Comparison of ENCODE assay signal across 1 cellular context in genomic region chr1:232538224-232538942, GRCh38.
TF ChIP-seq lines count a peak whose summit lies in the region.

No MANE protein-coding gene starts in this region.

TF ChIP-seq in HEK293, 187 proteins besides CTCF, POLR2A, EP300 and RAD21 (continued from another document and continues in another):
- peak; percentile 36 for TF ChIP-seq ZNF518A (tag by site-specific recombination; conservative IDR thresholded peaks at IDR 0.05; ENCODE audit: low read depth)
- TF ChIP-seq FEZF1 (tag by site-specific recombination; IDR thresholded peaks at IDR 0.05): peak; percentile 76
- TF ChIP-seq ZBTB20 (tag by site-specific recombination; IDR thresholded peaks at IDR 0.05): no peak
- no peak for TF ChIP-seq ZNF488 (tag by site-specific recombination; IDR thresholded peaks at IDR 0.05)
- TF ChIP-seq ZNF132 (tag by site-specific recombination; IDR thresholded peaks at IDR 0.05; ENCODE audit: borderline replicate concordance): no peak
- no peak for TF ChIP-seq ZNF580 (tag by site-specific recombination; IDR thresholded peaks at IDR 0.05)
- TF ChIP-seq ZSCAN18 (tag by site-specific recombination; IDR thresholded peaks at IDR 0.05): no peak
- TF ChIP-seq ZNF791 (tag by site-specific recombination; IDR thresholded peaks at IDR 0.05): no peak
- TF ChIP-seq, protein P1, sequence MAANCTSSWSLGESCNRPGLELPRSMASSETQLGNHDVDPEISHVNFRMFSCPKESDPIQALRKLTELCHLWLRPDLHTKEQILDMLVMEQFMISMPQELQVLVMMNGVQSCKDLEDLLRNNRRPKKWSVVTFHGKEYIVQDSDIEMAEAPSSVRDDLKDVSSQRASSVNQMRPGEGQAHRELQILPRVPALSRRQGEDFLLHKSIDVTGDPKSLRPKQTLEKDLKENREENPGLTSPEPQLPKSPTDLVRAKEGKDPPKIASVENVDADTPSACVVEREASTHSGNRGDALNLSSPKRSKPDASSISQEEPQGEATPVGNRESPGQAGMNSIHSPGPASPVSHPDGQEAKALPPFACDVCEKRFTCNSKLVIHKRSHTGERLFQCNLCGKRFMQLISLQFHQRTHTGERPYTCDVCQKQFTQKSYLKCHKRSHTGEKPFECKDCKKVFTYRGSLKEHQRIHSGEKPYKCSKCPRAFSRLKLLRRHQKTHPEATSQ (tag by site-specific recombination; IDR thresholded peaks at IDR 0.05): no peak
- TF ChIP-seq, protein P2, sequence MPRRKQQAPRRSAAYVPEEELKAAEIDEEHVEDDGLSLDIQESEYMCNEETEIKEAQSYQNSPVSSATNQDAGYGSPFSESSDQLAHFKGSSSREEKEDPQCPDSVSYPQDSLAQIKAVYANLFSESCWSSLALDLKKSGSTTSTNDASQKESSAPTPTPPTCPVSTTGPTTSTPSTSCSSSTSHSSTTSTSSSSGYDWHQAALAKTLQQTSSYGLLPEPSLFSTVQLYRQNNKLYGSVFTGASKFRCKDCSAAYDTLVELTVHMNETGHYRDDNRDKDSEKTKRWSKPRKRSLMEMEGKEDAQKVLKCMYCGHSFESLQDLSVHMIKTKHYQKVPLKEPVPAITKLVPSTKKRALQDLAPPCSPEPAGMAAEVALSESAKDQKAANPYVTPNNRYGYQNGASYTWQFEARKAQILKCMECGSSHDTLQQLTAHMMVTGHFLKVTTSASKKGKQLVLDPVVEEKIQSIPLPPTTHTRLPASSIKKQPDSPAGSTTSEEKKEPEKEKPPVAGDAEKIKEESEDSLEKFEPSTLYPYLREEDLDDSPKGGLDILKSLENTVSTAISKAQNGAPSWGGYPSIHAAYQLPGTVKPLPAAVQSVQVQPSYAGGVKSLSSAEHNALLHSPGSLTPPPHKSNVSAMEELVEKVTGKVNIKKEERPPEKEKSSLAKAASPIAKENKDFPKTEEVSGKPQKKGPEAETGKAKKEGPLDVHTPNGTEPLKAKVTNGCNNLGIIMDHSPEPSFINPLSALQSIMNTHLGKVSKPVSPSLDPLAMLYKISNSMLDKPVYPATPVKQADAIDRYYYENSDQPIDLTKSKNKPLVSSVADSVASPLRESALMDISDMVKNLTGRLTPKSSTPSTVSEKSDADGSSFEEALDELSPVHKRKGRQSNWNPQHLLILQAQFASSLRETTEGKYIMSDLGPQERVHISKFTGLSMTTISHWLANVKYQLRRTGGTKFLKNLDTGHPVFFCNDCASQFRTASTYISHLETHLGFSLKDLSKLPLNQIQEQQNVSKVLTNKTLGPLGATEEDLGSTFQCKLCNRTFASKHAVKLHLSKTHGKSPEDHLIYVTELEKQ (tag by site-specific recombination; IDR thresholded peaks at IDR 0.05; ENCODE audit: borderline replicate concordance): 0 out of 2 replicates have a peak, but pooled peaks have one; percentile 44
- TF ChIP-seq MZF1 (tag by site-specific recombination; IDR thresholded peaks at IDR 0.05; ENCODE audit: borderline replicate concordance): peak; percentile 92
- TF ChIP-seq, protein P3, sequence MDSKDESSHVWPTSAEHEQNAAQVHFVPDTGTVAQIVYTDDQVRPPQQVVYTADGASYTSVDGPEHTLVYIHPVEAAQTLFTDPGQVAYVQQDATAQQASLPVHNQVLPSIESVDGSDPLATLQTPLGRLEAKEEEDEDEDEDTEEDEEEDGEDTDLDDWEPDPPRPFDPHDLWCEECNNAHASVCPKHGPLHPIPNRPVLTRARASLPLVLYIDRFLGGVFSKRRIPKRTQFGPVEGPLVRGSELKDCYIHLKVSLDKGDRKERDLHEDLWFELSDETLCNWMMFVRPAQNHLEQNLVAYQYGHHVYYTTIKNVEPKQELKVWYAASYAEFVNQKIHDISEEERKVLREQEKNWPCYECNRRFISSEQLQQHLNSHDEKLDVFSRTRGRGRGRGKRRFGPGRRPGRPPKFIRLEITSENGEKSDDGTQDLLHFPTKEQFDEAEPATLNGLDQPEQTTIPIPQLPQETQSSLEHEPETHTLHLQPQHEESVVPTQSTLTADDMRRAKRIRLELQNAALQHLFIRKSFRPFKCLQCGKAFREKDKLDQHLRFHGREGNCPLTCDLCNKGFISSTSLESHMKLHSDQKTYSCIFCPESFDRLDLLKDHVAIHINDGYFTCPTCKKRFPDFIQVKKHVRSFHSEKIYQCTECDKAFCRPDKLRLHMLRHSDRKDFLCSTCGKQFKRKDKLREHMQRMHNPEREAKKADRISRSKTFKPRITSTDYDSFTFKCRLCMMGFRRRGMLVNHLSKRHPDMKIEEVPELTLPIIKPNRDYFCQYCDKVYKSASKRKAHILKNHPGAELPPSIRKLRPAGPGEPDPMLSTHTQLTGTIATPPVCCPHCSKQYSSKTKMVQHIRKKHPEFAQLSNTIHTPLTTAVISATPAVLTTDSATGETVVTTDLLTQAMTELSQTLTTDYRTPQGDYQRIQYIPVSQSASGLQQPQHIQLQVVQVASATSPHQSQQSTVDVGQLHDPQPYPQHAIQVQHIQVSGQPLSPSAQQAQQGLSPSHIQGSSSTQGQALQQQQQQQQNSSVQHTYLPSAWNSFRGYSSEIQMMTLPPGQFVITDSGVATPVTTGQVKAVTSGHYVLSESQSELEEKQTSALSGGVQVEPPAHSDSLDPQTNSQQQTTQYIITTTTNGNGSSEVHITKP (tag by site-specific recombination; IDR thresholded peaks at IDR 0.05): peak; percentile 33; the same call in 1 of the 2 replicates
- TF ChIP-seq, protein P4, sequence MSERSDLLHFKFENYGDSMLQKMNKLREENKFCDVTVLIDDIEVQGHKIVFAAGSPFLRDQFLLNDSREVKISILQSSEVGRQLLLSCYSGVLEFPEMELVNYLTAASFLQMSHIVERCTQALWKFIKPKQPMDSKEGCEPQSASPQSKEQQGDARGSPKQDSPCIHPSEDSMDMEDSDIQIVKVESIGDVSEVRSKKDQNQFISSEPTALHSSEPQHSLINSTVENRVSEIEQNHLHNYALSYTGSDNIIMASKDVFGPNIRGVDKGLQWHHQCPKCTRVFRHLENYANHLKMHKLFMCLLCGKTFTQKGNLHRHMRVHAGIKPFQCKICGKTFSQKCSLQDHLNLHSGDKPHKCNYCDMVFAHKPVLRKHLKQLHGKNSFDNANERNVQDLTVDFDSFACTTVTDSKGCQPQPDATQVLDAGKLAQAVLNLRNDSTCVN (tag by site-specific recombination; optimal IDR thresholded peaks at IDR 0.05): no peak
- TF ChIP-seq ZNF76 (tag by site-specific recombination; IDR thresholded peaks at IDR 0.05; ENCODE audit: borderline replicate concordance, low read depth): no peak
- peak; percentile 46 for TF ChIP-seq KLF8 (tag by site-specific recombination; IDR thresholded peaks at IDR 0.05)
- TF ChIP-seq ZNF280D (tag by site-specific recombination; IDR thresholded peaks at IDR 0.05): peak; percentile 52
- TF ChIP-seq, protein P5, sequence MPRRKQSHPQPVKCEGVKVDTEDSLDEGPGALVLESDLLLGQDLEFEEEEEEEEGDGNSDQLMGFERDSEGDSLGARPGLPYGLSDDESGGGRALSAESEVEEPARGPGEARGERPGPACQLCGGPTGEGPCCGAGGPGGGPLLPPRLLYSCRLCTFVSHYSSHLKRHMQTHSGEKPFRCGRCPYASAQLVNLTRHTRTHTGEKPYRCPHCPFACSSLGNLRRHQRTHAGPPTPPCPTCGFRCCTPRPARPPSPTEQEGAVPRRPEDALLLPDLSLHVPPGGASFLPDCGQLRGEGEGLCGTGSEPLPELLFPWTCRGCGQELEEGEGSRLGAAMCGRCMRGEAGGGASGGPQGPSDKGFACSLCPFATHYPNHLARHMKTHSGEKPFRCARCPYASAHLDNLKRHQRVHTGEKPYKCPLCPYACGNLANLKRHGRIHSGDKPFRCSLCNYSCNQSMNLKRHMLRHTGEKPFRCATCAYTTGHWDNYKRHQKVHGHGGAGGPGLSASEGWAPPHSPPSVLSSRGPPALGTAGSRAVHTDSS (tag by site-specific recombination; IDR thresholded peaks at IDR 0.05): no peak
- TF ChIP-seq ZBTB49 (tag by site-specific recombination; IDR thresholded peaks at IDR 0.05; ENCODE audit: low read depth): no peak
- TF ChIP-seq ZFHX2 (tag by site-specific recombination; conservative IDR thresholded peaks at IDR 0.05): peak; percentile 88
- TF ChIP-seq ZSCAN23 (tag by site-specific recombination; IDR thresholded peaks at IDR 0.05): no peak
